Comparison of ENCODE assay signal across 10 cellular contexts in the genomic region with DNA sequence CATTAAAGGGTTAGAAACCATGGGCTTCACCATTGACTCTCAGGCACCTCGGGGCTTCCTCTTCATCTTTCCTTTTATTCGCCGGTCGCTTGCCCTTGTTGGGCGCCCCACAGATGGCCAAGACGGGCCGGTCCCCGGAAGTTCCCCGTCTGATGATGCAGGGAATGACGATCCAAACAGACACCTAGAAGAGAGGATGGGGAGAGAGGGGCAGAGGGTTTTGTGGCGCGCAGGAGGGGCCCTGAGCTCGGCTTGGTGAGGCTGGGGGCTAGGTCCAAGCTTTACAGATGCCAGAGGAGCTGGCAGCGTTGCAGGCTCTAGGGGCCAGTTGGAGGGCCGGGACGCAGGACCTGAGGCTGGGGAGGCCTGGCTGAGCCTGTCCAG. TPM values are rescaled to one million over a fixed set of nuclear protein-coding genes. Genes with fewer than 3 reads are reported as not detected.
DNase-seq lines count a peak whose midpoint lies in the region; ATAC-seq, FAIRE-seq and TF ChIP-seq lines count a peak whose summit lies in the region.
"Had no signal": no experiment of that assay in that cellular context is flagged by ENCODE, and none has a peak within 500 bp of the region (broad histone marks: within the 10 kb centered on the region; RNA-seq: fewer than 3 reads in every experiment).

No MANE protein-coding gene starts in this region.

- no peaks in the 10 kb centered on the region for H3K9me3 Mint-ChIP-seq in activated CD4-positive, alpha-beta memory T cell treated with anti-CD3 and anti-CD28 coated beads for 36 hours
- no peaks in the 10 kb centered on the region for H3K9me3 Mint-ChIP-seq in activated CD4-positive, alpha-beta memory T cell treated with anti-CD3 and anti-CD28 coated beads, Interleukin-2, amount 10 ng/mL, durations not matched to agents 7 days and 5 days
- H3K9me3 Mint-ChIP-seq in activated naive CD8-positive, alpha-beta T cell treated with anti-CD3 and anti-CD28 coated beads, Interleukin-2, amount 50 U/mL, for 24 hours, result no peaks in the 10 kb centered on the region

- H3K27me3 ChIP-seq in lower lobe of right lung (ENCODE audit: low read depth) (peaks cover 36% of the 10 kb centered on the region), subcutaneous abdominal adipose tissue (ENCODE audit: control insufficient read depth in 5 of 5, insufficient read depth in 4 of 5, low read length in 5 of 5) (peaks cover 16 to 57% (median 31%) of the 10 kb centered on the region in 5 donors)

- H3K4me1 Mint-ChIP-seq in activated CD4-positive, alpha-beta memory T cell treated with anti-CD3 and anti-CD28 coated beads for 36 hours (ENCODE audit: low read depth), result peaks cover 10% of the 10 kb centered on the region
- H3K4me1 Mint-ChIP-seq in activated CD4-positive, alpha-beta memory T cell treated with anti-CD3 and anti-CD28 coated beads, Interleukin-2, amount 10 ng/mL, durations not matched to agents 7 days and 5 days, result peaks cover 15% of the 10 kb centered on the region
- H3K4me1 Mint-ChIP-seq in activated naive CD8-positive, alpha-beta T cell treated with anti-CD3 and anti-CD28 coated beads, Interleukin-2, amount 50 U/mL, for 24 hours, result peaks cover 10% of the 10 kb centered on the region

- H3K36me3 ChIP-seq in lower lobe of right lung (no peaks in the 10 kb centered on the region), subcutaneous abdominal adipose tissue (ENCODE audit: control insufficient read depth in 5 of 5, insufficient read depth in 5 of 5, low read length in 5 of 5) (no peaks in the 10 kb centered on the region)
- H3K36me3 ChIP-seq: SJSA1 had no signal

- no peak overlapping the region for H3K9ac ChIP-seq in subcutaneous abdominal adipose tissue (ENCODE audit: low read length in 5 of 5)

- peaks cover 47% of the 10 kb centered on the region for H3K27me3 Mint-ChIP-seq in activated CD4-positive, alpha-beta memory T cell treated with anti-CD3 and anti-CD28 coated beads for 36 hours
- H3K27me3 Mint-ChIP-seq in activated CD4-positive, alpha-beta memory T cell treated with anti-CD3 and anti-CD28 coated beads, Interleukin-2, amount 10 ng/mL, durations not matched to agents 7 days and 5 days, result peaks cover 54% of the 10 kb centered on the region
- H3K27me3 Mint-ChIP-seq in activated naive CD8-positive, alpha-beta T cell treated with anti-CD3 and anti-CD28 coated beads, Interleukin-2, amount 50 U/mL, for 24 hours, result peaks cover 54% of the 10 kb centered on the region

- intact Hi-C loops in activated CD4-positive, alpha-beta memory T cell treated with anti-CD3 and anti-CD28 coated beads for 36 hours (cut with micrococcal nuclease), result loop anchor here (5.0 kb wide), 2 partner anchors 158 to 503 kb away; partner anchors contain the start of gene CEP70
- intact Hi-C loops in lower lobe of right lung (cut with DNase I), result no loop called here

- no peak for TF ChIP-seq POLR2A in GM12892 (IDR thresholded peaks at IDR 0.05; ENCODE audit: low read depth, low read length)

- ATAC-seq in activated naive CD8-positive, alpha-beta T cell treated with anti-CD3 and anti-CD28 coated beads, Interleukin-2, amount 50 U/mL, for 24 hours, result no peak
- no peak for ATAC-seq in lower lobe of right lung

- H3K4me3 Mint-ChIP-seq in activated CD4-positive, alpha-beta memory T cell treated with anti-CD3 and anti-CD28 coated beads for 36 hours, result peak overlapping the region; percentile 45
- no peak overlapping the region for H3K4me3 Mint-ChIP-seq in activated CD4-positive, alpha-beta memory T cell treated with anti-CD3 and anti-CD28 coated beads, Interleukin-2, amount 10 ng/mL, durations not matched to agents 7 days and 5 days
- peak overlapping the region; percentile 64 for H3K4me3 Mint-ChIP-seq in activated naive CD8-positive, alpha-beta T cell treated with anti-CD3 and anti-CD28 coated beads, Interleukin-2, amount 50 U/mL, for 24 hours

- TF ChIP-seq CTCF in lower lobe of right lung (IDR thresholded peaks at IDR 0.05), result no peak

- POLR2A ChIA-PET in activated CD4-positive, alpha-beta memory T cell treated with anti-CD3 and anti-CD28 coated beads for 36 hours (lab: Charles Lee), result interaction anchor here (1.1 to 1.3 kb wide), 2 partner anchors 160 to 401 kb away, joined by 3 to 6 read pairs; partner anchors contain the start of genes CEP70 and PIK3CB
- POLR2A ChIA-PET in activated CD4-positive, alpha-beta memory T cell treated with anti-CD3 and anti-CD28 coated beads, Interleukin-2, amount 10 ng/mL, durations not matched to agents 7 days and 5 days (lab: Charles Lee), result interaction anchor here (1.0 to 2.0 kb wide), 5 partner anchors 15 to 260 kb away, joined by 3 to 6 read pairs (median 3); partner anchors contain the start of gene CEP70

- H3K9me3 ChIP-seq in lower lobe of right lung (no peaks in the 10 kb centered on the region), subcutaneous abdominal adipose tissue (ENCODE audit: control insufficient read depth in 5 of 5, low read length in 5 of 5) (no peaks in the 10 kb centered on the region)

- no peak for FAIRE-seq in GM12892 (lab: Jason Lieb, UNC)

- no peaks in the 10 kb centered on the region for H3K36me3 Mint-ChIP-seq in activated CD4-positive, alpha-beta memory T cell treated with anti-CD3 and anti-CD28 coated beads for 36 hours
- H3K36me3 Mint-ChIP-seq in activated CD4-positive, alpha-beta memory T cell treated with anti-CD3 and anti-CD28 coated beads, Interleukin-2, amount 10 ng/mL, durations not matched to agents 7 days and 5 days (ENCODE audit: low read depth), result no peaks in the 10 kb centered on the region
- no peaks in the 10 kb centered on the region for H3K36me3 Mint-ChIP-seq in activated naive CD8-positive, alpha-beta T cell treated with anti-CD3 and anti-CD28 coated beads, Interleukin-2, amount 50 U/mL, for 24 hours (ENCODE audit: low read depth)

- H3K4me3 ChIP-seq in lower lobe of right lung, result peak overlapping the region; percentile 70
- H3K4me3 ChIP-seq in subcutaneous abdominal adipose tissue (ENCODE audit: low read depth in 1 of 5, low read length in 5 of 5), result peak overlapping the region in 4 of 5 donors; percentile 55 to 72 (median 66)

- H3K27ac ChIP-seq in lower lobe of right lung (peak overlapping the region; percentile 74), subcutaneous abdominal adipose tissue (ENCODE audit: low read depth, low read length) (no peak overlapping the region)
- H3K27ac ChIP-seq: HL-60, SJSA1 had no signal

- H3K4me1 ChIP-seq in lower lobe of right lung (peaks cover 30% of the 10 kb centered on the region), subcutaneous abdominal adipose tissue (ENCODE audit: control insufficient read depth in 5 of 5, insufficient read depth in 5 of 5, low read length in 5 of 5) (peaks cover 0 to 22% (median 21%) of the 10 kb centered on the region in 5 donors)

- CTCF ChIA-PET in activated CD4-positive, alpha-beta memory T cell treated with anti-CD3 and anti-CD28 coated beads for 36 hours (lab: Charles Lee), result interaction anchor here (0.7 to 3.3 kb wide), 5 partner anchors 17 to 481 kb away, joined by 3 to 24 read pairs (median 5); no protein-coding TSS in a partner anchor
- CTCF ChIA-PET in activated CD4-positive, alpha-beta memory T cell treated with anti-CD3 and anti-CD28 coated beads, Interleukin-2, amount 10 ng/mL, durations not matched to agents 7 days and 5 days (lab: Charles Lee), result interaction anchor here (0.6 to 2.2 kb wide), 10 partner anchors 11 to 489 kb away, joined by 3 to 18 read pairs (median 4); partner anchors contain the start of gene CEP70

- no peak for DNase-seq in activated CD4-positive, alpha-beta memory T cell treated with anti-CD3 and anti-CD28 coated beads for 36 hours
- no peak for DNase-seq in activated CD4-positive, alpha-beta memory T cell treated with anti-CD3 and anti-CD28 coated beads, Interleukin-2, amount 10 ng/mL, durations not matched to agents 7 days and 5 days
- DNase-seq in activated naive CD8-positive, alpha-beta T cell treated with anti-CD3 and anti-CD28 coated beads, Interleukin-2, amount 50 U/mL, for 24 hours, result no peak
- DNase-seq in lower lobe of right lung, result no peak
- DNase-seq in stimulated activated naive CD4-positive, alpha-beta T cell (lab: John Stamatoyannopoulos, UW), result no peak
- DNase-seq in HUDEP-2 (lab: John Stamatoyannopoulos, UW; ENCODE audit: unreplicated experiment in 76 of 76), result no peak
- DNase-seq in GM12892 (ENCODE audit: insufficient read length), result no peak

- no peak overlapping the region for H3K27ac Mint-ChIP-seq in activated CD4-positive, alpha-beta memory T cell treated with anti-CD3 and anti-CD28 coated beads for 36 hours
- no peak overlapping the region for H3K27ac Mint-ChIP-seq in activated CD4-positive, alpha-beta memory T cell treated with anti-CD3 and anti-CD28 coated beads, Interleukin-2, amount 10 ng/mL, durations not matched to agents 7 days and 5 days
- H3K27ac Mint-ChIP-seq in activated naive CD8-positive, alpha-beta T cell treated with anti-CD3 and anti-CD28 coated beads, Interleukin-2, amount 50 U/mL, for 24 hours, result no peak overlapping the region

RNA-seq across cellular contexts. Expression of gene ESYT3, which starts 0.5 kb away (rescaled TPM):
- under 1 TPM; 0.17 to 0.19 TPM for total RNA-seq in activated CD4-positive, alpha-beta memory T cell treated with anti-CD3 and anti-CD28 coated beads for 36 hours
- under 1 TPM; 0.43 to 0.50 TPM for total RNA-seq in activated CD4-positive, alpha-beta memory T cell treated with anti-CD3 and anti-CD28 coated beads, Interleukin-2, amount 10 ng/mL, durations not matched to agents 7 days and 5 days
- total RNA-seq in lower lobe of right lung, result 40.3 TPM
- not detected for polyA plus RNA-seq in GM12892 (2012; ENCODE audit: missing spikeins)

Comparison
In these comparisons a context has a peak if more than half of its experiments do, and no peak if none do; other contexts are left out.
1. RNA of gene ESYT3, which starts 0.5 kb away (total RNA-seq): 40.3 TPM in lower lobe of right lung (single experiment); 0.43 to 0.50 TPM in activated CD4-positive, alpha-beta memory T cell treated with anti-CD3 and anti-CD28 coated beads, Interleukin-2, amount 10 ng/mL, durations not matched to agents 7 days and 5 days and 0.17 to 0.19 TPM in activated CD4-positive, alpha-beta memory T cell treated with anti-CD3 and anti-CD28 coated beads for 36 hours; every median in the first group is over 10 times any median in the second.